18 cellular contexts compared by ENCODE assay signal in genomic region chr15:93055211-93055763, GRCh38. TPM values are rescaled to one million over a fixed set of nuclear protein-coding genes. Genes with fewer than 3 reads are reported as not detected.
A peak's percentile ranks its signal among the peaks of the same experiment; 100 is the strongest.
DNase-seq lines count a peak whose midpoint lies in the region; ATAC-seq and TF ChIP-seq lines count a peak whose summit lies in the region.
"Had no signal": no experiment of that assay in that cellular context is flagged by ENCODE, and none has a peak within 500 bp of the region (broad histone marks: within the 10 kb centered on the region; RNA-seq: fewer than 3 reads in every experiment).

No MANE protein-coding gene starts in this region.

- H3K27ac ChIP-seq in GM23338 (ENCODE audit: low read depth) = no peak overlapping the region
- H3K27ac ChIP-seq in gastrocnemius medialis = peak overlapping the region in 3 of 4 donors; percentile 35 to 94 (median 61)
- H3K27ac ChIP-seq: A549, GM23248, HL-60 had no signal

- peaks cover 18% of the 10 kb centered on the region for H3K27me3 Mint-ChIP-seq in GM23338 (ENCODE audit: insufficient read depth, low read depth, poor library complexity)
- no peaks in the 10 kb centered on the region for H3K27me3 Mint-ChIP-seq in WTC11 (ENCODE audit: low read depth)
- peaks cover 12% of the 10 kb centered on the region for H3K27me3 Mint-ChIP-seq in neural crest cell (ENCODE audit: low read depth)

- H3F3A ChIP-seq in GM23338 (replicated peaks; ENCODE audit: low read depth) = no peaks in the 10 kb centered on the region

- no peak for TF ChIP-seq CTCF in GM23338 (conservative IDR thresholded peaks at IDR 0.05; ENCODE audit: low read depth in 2 of 2)
- TF ChIP-seq CTCF in WTC11 (IDR thresholded peaks at IDR 0.05) = no peak
- no peak for TF ChIP-seq CTCF in neural crest cell (conservative IDR thresholded peaks at IDR 0.05)
- no peak for TF ChIP-seq CTCF in gastrocnemius medialis (IDR thresholded peaks at IDR 0.05 in 4 of 5, conservative IDR thresholded peaks at IDR 0.05 in 1 of 5)
- TF ChIP-seq CTCF in GM10248 (IDR thresholded peaks at IDR 0.05; ENCODE audit: control extremely low read depth, extremely low read depth, low read depth, missing control alignments) = no peak

- in situ Hi-C loops in gastrocnemius medialis (cut with MboI; ENCODE audit: low sequenced_read_pairs in 4 of 4) = loop anchor here in 1 of 4 donors (25.0 kb wide), 1 partner anchor 932 kb away; no protein-coding TSS in a partner anchor

- POLR2A ChIA-PET in WTC11 (lab: Charles Lee) (no interaction called here), GM10248 (lab: Yijun Ruan, JAX) (no interaction called here)

- H3K4me3 ChIP-seq in GM23338 (no peak overlapping the region), gastrocnemius medialis (no peak overlapping the region)
- H3K4me3 ChIP-seq: A549, GM23248, K562 had no signal

- H3K27ac Mint-ChIP-seq in GM23338 = peak overlapping the region; percentile 44; the same call in 1 of the 2 replicates
- H3K27ac Mint-ChIP-seq in WTC11 = peak overlapping the region; percentile 88
- no peak overlapping the region for H3K27ac Mint-ChIP-seq in neural crest cell (ENCODE audit: unreplicated experiment)
- H3K27ac Mint-ChIP-seq: CD14-positive monocyte; CD8-positive, alpha-beta T cell had no signal

- H3K79me2 ChIP-seq in GM23338 (replicated peaks; ENCODE audit: insufficient read depth) = peaks cover 59% of the 10 kb centered on the region

- DNase-seq in GM23338 (ENCODE audit: low spot score) (no peak), WTC11 (ENCODE audit: low spot score) (no peak), neural crest cell (ENCODE audit: low read depth, low spot score) (no peak), gastrocnemius medialis (peak in 1 of 2 donors; percentile 25), GM10248 (ENCODE audit: extremely low spot score) (no peak)
- no peak for DNase-seq in stimulated activated naive CD8-positive, alpha-beta T cell treated with anti-CD3 and anti-CD28 coated beads, Interleukin-15, Interleukin-2, amounts not matched to agents 100 U/mL and 50 U/mL, for 24 hours
- DNase-seq: BE2C; CD8-positive, alpha-beta T cell; COR-L47; DND-41; GDM1; GM23248; H9 had no signal

- CTCF ChIA-PET in WTC11 (lab: Charles Lee) (interaction anchor here (0.6 to 2.2 kb wide), 5 partner anchors 18 to 386 kb away, joined by 3 to 9 read pairs (median 5); no protein-coding TSS in a partner anchor), GM10248 (lab: Yijun Ruan, JAX) (interaction anchor here (1.1 to 1.5 kb wide), 2 partner anchors 27 to 32 kb away, joined by 3 read pairs; no protein-coding TSS in a partner anchor)

- H3K36me3 Mint-ChIP-seq in GM23338 (ENCODE audit: low read depth) (peaks cover 59% of the 10 kb centered on the region), WTC11 (peaks cover 36% of the 10 kb centered on the region), neural crest cell (ENCODE audit: low read depth) (peaks cover 29% of the 10 kb centered on the region)
- H3K36me3 Mint-ChIP-seq: CD14-positive monocyte; CD8-positive, alpha-beta T cell had no signal

- peaks cover 12% of the 10 kb centered on the region for H3K4me1 ChIP-seq in GM23338 (ENCODE audit: insufficient read depth)
- H3K4me1 ChIP-seq in gastrocnemius medialis = peaks cover 38 to 66% of the 10 kb centered on the region in 2 donors
- H3K4me1 ChIP-seq: A549, BE2C had no signal

- peaks cover 13% of the 10 kb centered on the region for H4K20me1 ChIP-seq in GM23338 (replicated peaks; ENCODE audit: insufficient read depth)

- no peak overlapping the region for H3K4me2 ChIP-seq in GM23338
- H3K4me2 ChIP-seq: A549 had no signal

- H3K9me2 ChIP-seq in GM23338 (ENCODE audit: insufficient read depth) = no peaks in the 10 kb centered on the region

- TF ChIP-seq POLR2A in gastrocnemius medialis (IDR thresholded peaks at IDR 0.05) = no peak

- no peaks in the 10 kb centered on the region for H3K9me3 ChIP-seq in gastrocnemius medialis
- H3K9me3 ChIP-seq: A549, BE2C had no signal

- ATAC-seq in GM23338 = no peak
- no peak for ATAC-seq in WTC11
- no peak for ATAC-seq in gastrocnemius medialis
- no peak for ATAC-seq in GM21528 (IDR thresholded peaks at IDR 0.05; ENCODE audit: low FRiP score, unreplicated experiment)
- ATAC-seq in stimulated activated naive CD8-positive, alpha-beta T cell treated with anti-CD3 and anti-CD28 coated beads, Interleukin-15, Interleukin-2, amounts not matched to agents 100 U/mL and 50 U/mL, for 24 hours = no peak
- ATAC-seq: A549; CD8-positive, alpha-beta T cell; K562 had no signal

- no peaks in the 10 kb centered on the region for H3K9me3 Mint-ChIP-seq in GM23338
- H3K9me3 Mint-ChIP-seq in WTC11 = 0 out of 2 replicates have a peak, but pooled peaks cover 6% of the 10 kb centered on the region
- H3K9me3 Mint-ChIP-seq in neural crest cell = no peaks in the 10 kb centered on the region
- H3K9me3 Mint-ChIP-seq: CD8-positive, alpha-beta T cell; H9 had no signal

- H3K36me3 ChIP-seq in GM23338 (ENCODE audit: insufficient read depth) (peaks cover 17% of the 10 kb centered on the region), gastrocnemius medialis (peaks cover 0 to 33% of the 10 kb centered on the region in 2 donors)
- H3K36me3 ChIP-seq: BE2C had no signal

- H3K4me3 Mint-ChIP-seq in GM23338 (no peak overlapping the region), WTC11 (no peak overlapping the region), neural crest cell (peak overlapping the region; percentile 61)
- H3K4me3 Mint-ChIP-seq: CD14-positive monocyte; CD8-positive, alpha-beta T cell; H9 had no signal

- peaks cover 40% of the 10 kb centered on the region for H3K4me1 Mint-ChIP-seq in GM23338
- H3K4me1 Mint-ChIP-seq in WTC11 = peaks cover 36% of the 10 kb centered on the region
- H3K4me1 Mint-ChIP-seq in neural crest cell = peaks cover 47% of the 10 kb centered on the region

- intact Hi-C loops in gastrocnemius medialis (cut with DNase I; ENCODE audit: low total_unique reads) = no loop called here

- H3K27me3 ChIP-seq in GM23338 (ENCODE audit: insufficient read depth) (no peaks in the 10 kb centered on the region), gastrocnemius medialis (no peaks in the 10 kb centered on the region)
- H3K27me3 ChIP-seq: BE2C had no signal

- no peak overlapping the region for H2AFZ ChIP-seq in GM23338
- H2AFZ ChIP-seq: GM23248 had no signal

TF ChIP-seq in GM23338, 12 proteins besides CTCF, POLR2A, EP300 and RAD21 (continues in another document):
- TF ChIP-seq EZH2phosphoT487 (IDR thresholded peaks at IDR 0.05; ENCODE audit: unreplicated experiment) = no peak
- TF ChIP-seq STAT1 (IDR thresholded peaks at IDR 0.05; ENCODE audit: unreplicated experiment) = no peak
- no peak for TF ChIP-seq POLR2AphosphoS5 (IDR thresholded peaks at IDR 0.05; ENCODE audit: low read depth)
- no peak for TF ChIP-seq JUNB (IDR thresholded peaks at IDR 0.05; ENCODE audit: unreplicated experiment)
- TF ChIP-seq ZNF114 (CRISPR knock-in tag; IDR thresholded peaks at IDR 0.05) = no peak
- TF ChIP-seq ZNF331 (CRISPR knock-in tag; IDR thresholded peaks at IDR 0.05; ENCODE audit: low read depth) = no peak
- no peak for TF ChIP-seq EZH2 (IDR thresholded peaks at IDR 0.05; ENCODE audit: low read depth, unreplicated experiment)

TF ChIP-seq in WTC11, 78 proteins besides CTCF, POLR2A, EP300 and RAD21 (continues in another document):
- TF ChIP-seq, protein P1, sequence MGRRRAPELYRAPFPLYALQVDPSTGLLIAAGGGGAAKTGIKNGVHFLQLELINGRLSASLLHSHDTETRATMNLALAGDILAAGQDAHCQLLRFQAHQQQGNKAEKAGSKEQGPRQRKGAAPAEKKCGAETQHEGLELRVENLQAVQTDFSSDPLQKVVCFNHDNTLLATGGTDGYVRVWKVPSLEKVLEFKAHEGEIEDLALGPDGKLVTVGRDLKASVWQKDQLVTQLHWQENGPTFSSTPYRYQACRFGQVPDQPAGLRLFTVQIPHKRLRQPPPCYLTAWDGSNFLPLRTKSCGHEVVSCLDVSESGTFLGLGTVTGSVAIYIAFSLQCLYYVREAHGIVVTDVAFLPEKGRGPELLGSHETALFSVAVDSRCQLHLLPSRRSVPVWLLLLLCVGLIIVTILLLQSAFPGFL (CRISPR knock-in tag; IDR thresholded peaks at IDR 0.05; ENCODE audit: borderline replicate concordance) = no peak
- TF ChIP-seq NR1H2 (CRISPR knock-in tag; IDR thresholded peaks at IDR 0.05) (no peak), MLX (CRISPR knock-in tag; IDR thresholded peaks at IDR 0.05) (no peak), JAZF1 (CRISPR knock-in tag; IDR thresholded peaks at IDR 0.05) (no peak)
- TF ChIP-seq, protein P2, sequence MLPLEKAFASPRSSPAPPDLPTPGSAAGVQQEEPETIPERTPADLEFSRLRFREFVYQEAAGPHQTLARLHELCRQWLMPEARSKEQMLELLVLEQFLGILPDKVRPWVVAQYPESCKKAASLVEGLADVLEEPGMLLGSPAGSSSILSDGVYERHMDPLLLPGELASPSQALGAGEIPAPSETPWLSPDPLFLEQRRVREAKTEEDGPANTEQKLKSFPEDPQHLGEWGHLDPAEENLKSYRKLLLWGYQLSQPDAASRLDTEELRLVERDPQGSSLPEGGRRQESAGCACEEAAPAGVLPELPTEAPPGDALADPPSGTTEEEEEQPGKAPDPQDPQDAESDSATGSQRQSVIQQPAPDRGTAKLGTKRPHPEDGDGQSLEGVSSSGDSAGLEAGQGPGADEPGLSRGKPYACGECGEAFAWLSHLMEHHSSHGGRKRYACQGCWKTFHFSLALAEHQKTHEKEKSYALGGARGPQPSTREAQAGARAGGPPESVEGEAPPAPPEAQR (CRISPR knock-in tag; IDR thresholded peaks at IDR 0.05) = no peak

RNA-seq across cellular contexts. Expression of gene RGMA, which starts 33.7 kb away (rescaled TPM):
- 24.6 and 34.2 TPM in 2 replicates for total RNA-seq in GM23338 (2014; rRNA removed; shearing (Covaris generic))
- polyA plus RNA-seq in GM23338 (2016; fragmentation: Nextera tagmentation; extraction: Ambion mirVana) = 36.5 and 36.6 TPM in 2 replicates
- 36.9 to 47.2 TPM (median 37.7 TPM) in 3 replicates for total RNA-seq in WTC11 (2021)
- total RNA-seq in neural crest cell = 187 and 205 TPM in 2 replicates
- total RNA-seq in gastrocnemius medialis = 100 to 1,000 TPM; 150 to 290 (median 184) TPM
